In the genomic region with DNA sequence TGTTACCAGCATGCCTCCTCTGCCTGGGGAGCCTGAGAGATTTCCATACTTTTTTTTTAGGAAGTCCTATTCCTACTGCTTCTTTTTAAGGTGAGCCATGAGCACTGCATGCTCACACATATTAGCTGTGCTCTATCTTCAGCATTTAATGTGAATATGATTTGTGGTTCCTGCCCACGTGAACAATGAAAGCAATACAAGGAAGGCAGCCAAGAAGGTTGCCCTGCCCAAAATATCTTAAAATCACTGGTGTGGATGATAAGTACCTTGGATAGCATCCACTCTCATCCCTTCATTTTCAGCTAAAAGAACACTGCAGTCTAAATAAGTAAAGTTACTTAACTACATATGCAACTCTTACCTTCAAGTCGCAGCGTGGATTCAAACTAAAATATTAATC, we compare ENCODE assay signal across 18 cellular contexts.
A peak's percentile ranks its signal among the peaks of the same experiment; 100 is the strongest.
DNase-seq lines count a peak whose midpoint lies in the region; TF ChIP-seq lines count a peak whose summit lies in the region.
"Had no signal": no experiment of that assay in that cellular context is flagged by ENCODE, and none has a peak within 500 bp of the region (broad histone marks: within the 10 kb centered on the region; RNA-seq: fewer than 3 reads in every experiment).

No MANE protein-coding gene starts in this region.

- CTCF ChIA-PET in MCF 10A (lab: Yijun Ruan, JAX) = interaction anchor here (1.0 kb wide), 1 partner anchor 151 kb away, joined by 4 read pairs; no protein-coding TSS in a partner anchor
- CTCF ChIA-PET in mammary epithelial cell (lab: Charles Lee; ENCODE audit: low non-redundant PET) = no interaction called here

- no peak overlapping the region for H3K4me3 Mint-ChIP-seq in MCF 10A (ENCODE audit: unreplicated experiment)
- H3K4me3 Mint-ChIP-seq: CD14-positive monocyte; CD4-positive, alpha-beta memory T cell; HFFc6 had no signal

- no peaks in the 10 kb centered on the region for H4K20me1 ChIP-seq in mammary epithelial cell (ENCODE audit: insufficient read depth, low read length)
- H4K20me1 ChIP-seq: BLaER1 had no signal

- H3K27ac ChIP-seq in mammary epithelial cell (ENCODE audit: insufficient read depth, low read depth, low read length) = no peak overlapping the region
- H3K27ac ChIP-seq in adrenal gland = no peak overlapping the region
- H3K27ac ChIP-seq: BLaER1, GM23248, HL-60 had no signal

- DNase-seq in MCF 10A (ENCODE audit: unreplicated experiment) (peak; percentile 3), mammary epithelial cell (no peak), cerebellar cortex (ENCODE audit: low spot score) (peak; percentile 52), kidney tubule cell (ENCODE audit: low spot score) (peak; percentile 18), NCI-H128 (lab: John Stamatoyannopoulos, UW; ENCODE audit: unreplicated experiment) (no peak), adrenal gland (no peak)
- no peak for DNase-seq in activated CD4-positive, alpha-beta T cell treated with anti-CD3 and anti-CD28 coated beads for 4 hours
- DNase-seq: 8988T; CD4-positive, alpha-beta memory T cell; DMS153; DMS79; GF-D8; GM23248; HCEC 1CT; HFFc6 had no signal

- dilution Hi-C loops in mammary epithelial cell (cut with HindIII; ENCODE audit: low sequenced_read_pairs) = no loop called here

- H3K27me3 Mint-ChIP-seq in MCF 10A (ENCODE audit: insufficient read depth, unreplicated experiment) = peaks cover 31% of the 10 kb centered on the region

- H3K4me2 ChIP-seq in mammary epithelial cell (ENCODE audit: insufficient read depth, low read depth, low read length) = no peak overlapping the region
- H3K4me2 ChIP-seq: BLaER1 had no signal

- POLR2A ChIA-PET in MCF 10A (lab: Yijun Ruan, JAX) = no interaction called here

- in situ Hi-C loops in mammary epithelial cell (cut with MboI; ENCODE audit: low sequenced_read_pairs in 2 of 2) = no loop called here

- no peak overlapping the region for H3K9ac ChIP-seq in mammary epithelial cell (ENCODE audit: insufficient read depth, low read length)
- H3K9ac ChIP-seq: BLaER1, GM23248 had no signal

- H3K9me3 Mint-ChIP-seq in MCF 10A (ENCODE audit: unreplicated experiment) = no peaks in the 10 kb centered on the region

- H3K27ac Mint-ChIP-seq in MCF 10A (ENCODE audit: low read depth, unreplicated experiment) = no peak overlapping the region
- H3K27ac Mint-ChIP-seq: CD14-positive monocyte; CD4-positive, alpha-beta memory T cell; HFFc6 had no signal

- H3K36me3 ChIP-seq in mammary epithelial cell (ENCODE audit: insufficient read depth, low read length) (no peaks in the 10 kb centered on the region), adrenal gland (replicated peaks in 1 of 2) (no peaks in the 10 kb centered on the region)
- H3K36me3 ChIP-seq: BLaER1 had no signal

- BruUV-seq in MCF 10A (replicated peaks; lab: Mats Ljungman, UMichigan) = no TSS peak
- no TSS peak for BruUV-seq in mammary epithelial cell (replicated peaks; lab: Mats Ljungman, UMichigan)

- no peaks in the 10 kb centered on the region for H3K36me3 Mint-ChIP-seq in MCF 10A (ENCODE audit: insufficient read depth, unreplicated experiment)
- H3K36me3 Mint-ChIP-seq: CD14-positive monocyte; CD4-positive, alpha-beta memory T cell had no signal

- no peaks in the 10 kb centered on the region for H3K9me3 ChIP-seq in mammary epithelial cell (replicated peaks; ENCODE audit: insufficient read depth, low read length)
- H3K9me3 ChIP-seq in adrenal gland (replicated peaks in 1 of 3) = no peaks in the 10 kb centered on the region
- H3K9me3 ChIP-seq: BLaER1 had no signal

- TF ChIP-seq POLR2A in adrenal gland (IDR thresholded peaks at IDR 0.05) = no peak

- H3K4me3 ChIP-seq in mammary epithelial cell (replicated peaks in 1 of 3; ENCODE audit: insufficient read depth in 1 of 3, low read depth in 2 of 3, low read length in 3 of 3) (no peak overlapping the region), adrenal gland (no peak overlapping the region)
- H3K4me3 ChIP-seq: BLaER1, GM23248 had no signal

- 40% methylated on average over 3 of the region's 3 CpGs for WGBS in mammary epithelial cell (ENCODE audit: low coverage, missing lambda C conversion rate)
- 66 to 86% (median 69%) methylated on average over 3 of the region's 3 CpGs for WGBS in adrenal gland, 4 donors

- intact Hi-C loops in MCF 10A (cut with micrococcal nuclease) = no loop called here
- intact Hi-C loops in mammary epithelial cell (cut with micrococcal nuclease) = no loop called here
- intact Hi-C loops in adrenal gland (cut with DNase I) = no loop called here

- no peaks in the 10 kb centered on the region for H3K79me2 ChIP-seq in mammary epithelial cell (ENCODE audit: insufficient read depth, low read length)

- peaks cover 12% of the 10 kb centered on the region for H3K27me3 ChIP-seq in mammary epithelial cell (ENCODE audit: insufficient read depth, low read length)
- H3K27me3 ChIP-seq in adrenal gland = no peaks in the 10 kb centered on the region
- H3K27me3 ChIP-seq: BLaER1 had no signal

- no peak overlapping the region for H2AFZ ChIP-seq in mammary epithelial cell (ENCODE audit: low read depth, low read length)
- H2AFZ ChIP-seq: GM23248 had no signal

- H3K4me1 ChIP-seq in mammary epithelial cell (ENCODE audit: insufficient read depth, low read length) (no peaks in the 10 kb centered on the region), adrenal gland (replicated peaks in 1 of 2) (no peaks in the 10 kb centered on the region)
- H3K4me1 ChIP-seq: BLaER1 had no signal

- H3K4me1 Mint-ChIP-seq in MCF 10A (ENCODE audit: insufficient read depth, unreplicated experiment) = peaks cover 7% of the 10 kb centered on the region
- H3K4me1 Mint-ChIP-seq: CD14-positive monocyte had no signal

- no peak for TF ChIP-seq CTCF in MCF 10A (IDR thresholded peaks at IDR 0.05; ENCODE audit: unreplicated experiment)
- TF ChIP-seq CTCF in mammary epithelial cell (conservative IDR thresholded peaks at IDR 0.05 in 1 of 2, IDR thresholded peaks at IDR 0.05 in 1 of 2; ENCODE audit: extremely low read depth in 1 of 2, insufficient read depth in 1 of 2, low read depth in 1 of 2, low read length in 2 of 2) = no peak
- no peak for TF ChIP-seq CTCF in adrenal gland (IDR thresholded peaks at IDR 0.05)

Comparison
In these comparisons a context has a peak if more than half of its experiments do, and no peak if none do; other contexts are left out.
1. DNase-seq: peak in MCF 10A (single experiment), cerebellar cortex (single experiment) and kidney tubule cell (single experiment); none in mammary epithelial cell (single experiment), NCI-H128 (single experiment), activated CD4-positive, alpha-beta T cell treated with anti-CD3 and anti-CD28 coated beads for 4 hours (0 of 2) and adrenal gland (0 of 7).